ENCODE assay signal across 18 cellular contexts in genomic region chr6:54026652-54027400, GRCh38.
"Had no signal": no experiment of that assay in that cellular context is flagged by ENCODE, and none has a peak within 500 bp of the region (broad histone marks: within the 10 kb centered on the region; RNA-seq: fewer than 3 reads in every experiment).

No MANE protein-coding gene starts in this region.

- FAIRE-seq: RCC 7860 had no signal

- H3K9ac ChIP-seq: SK-N-SH had no signal

- H3K9me3 ChIP-seq: SK-N-SH had no signal

- DNase-seq: KBM-7, MV-4-11, NCI-H1048, NCI-H1105, NCI-H1436 treated with DMSO at 0.1 percent for 48 hours, NCI-H1694 treated with DMSO at 0.1 percent for 48 hours, NCI-H1930, NCI-H2081, NCI-H2107, NCI-H2227 treated with DMSO at 0.1 percent for 48 hours, NCI-H524, NCI-H526 treated with DMSO at 0.1 percent for 48 hours, NCI-H774, RPMI8226, SHP77, SK-N-SH, SW 1271 had no signal
